Comparison of ENCODE assay signal across 1 cellular context in genomic region chr9:120593250-120593954, GRCh38.
TF ChIP-seq lines count a peak whose summit lies in the region.

No MANE protein-coding gene starts in this region.

TF ChIP-seq in HepG2, 621 proteins besides CTCF, POLR2A, EP300 and RAD21 (continued from another document and continues in another):
- TF ChIP-seq ARID5B (CRISPR knock-in tag; IDR thresholded peaks at IDR 0.05) (no peak), ZNF792 (CRISPR knock-in tag; IDR thresholded peaks at IDR 0.05) (no peak), CC2D1A (CRISPR knock-in tag; IDR thresholded peaks at IDR 0.05) (no peak), ZNF510 (CRISPR knock-in tag; IDR thresholded peaks at IDR 0.05; ENCODE audit: low read depth) (0 out of 2 replicates have a peak, but pooled peaks have one; percentile 51), TRIM22 (IDR thresholded peaks at IDR 0.05) (no peak), MED13 (CRISPR knock-in tag; IDR thresholded peaks at IDR 0.05) (no peak), ZMYM4 (CRISPR knock-in tag; IDR thresholded peaks at IDR 0.05) (0 out of 2 replicates have a peak, but pooled peaks have one; percentile 17), NFKBIZ (CRISPR knock-in tag; IDR thresholded peaks at IDR 0.05) (no peak), SIX4 (CRISPR knock-in tag; IDR thresholded peaks at IDR 0.05) (no peak), PHF21A (CRISPR knock-in tag; IDR thresholded peaks at IDR 0.05) (no peak), ZNF251 (CRISPR knock-in tag; IDR thresholded peaks at IDR 0.05) (no peak), PATZ1 (CRISPR knock-in tag; IDR thresholded peaks at IDR 0.05) (no peak), NFKB2 (CRISPR knock-in tag; IDR thresholded peaks at IDR 0.05; ENCODE audit: borderline replicate concordance) (no peak), FOXJ3 (CRISPR knock-in tag; IDR thresholded peaks at IDR 0.05; ENCODE audit: borderline replicate concordance) (no peak), FOXP4 (CRISPR knock-in tag; IDR thresholded peaks at IDR 0.05) (no peak), ZNF138 (CRISPR knock-in tag; IDR thresholded peaks at IDR 0.05; ENCODE audit: low read depth) (no peak), MIER2 (CRISPR knock-in tag; IDR thresholded peaks at IDR 0.05) (no peak), GTF2F1 (IDR thresholded peaks at IDR 0.05; ENCODE audit: low read length) (no peak), ZNF282 (IDR thresholded peaks at IDR 0.05; ENCODE audit: partially characterized antibody) (no peak), CENPX (CRISPR knock-in tag; IDR thresholded peaks at IDR 0.05) (no peak), GMEB1 (CRISPR knock-in tag; IDR thresholded peaks at IDR 0.05; ENCODE audit: borderline replicate concordance) (no peak), ZFYVE20 (CRISPR knock-in tag; IDR thresholded peaks at IDR 0.05; ENCODE audit: borderline replicate concordance, low read depth) (no peak), ZNF772 (CRISPR knock-in tag; IDR thresholded peaks at IDR 0.05) (no peak), CREB1 (IDR thresholded peaks at IDR 0.05) (no peak), CREB1 (CRISPR knock-in tag; IDR thresholded peaks at IDR 0.05) (no peak), MAFF (IDR thresholded peaks at IDR 0.05; ENCODE audit: low read depth, low read length) (0 out of 2 replicates have a peak, but pooled peaks have one; percentile 10), ZNF350 (CRISPR knock-in tag; IDR thresholded peaks at IDR 0.05; ENCODE audit: borderline replicate concordance, low read depth) (no peak), HNRNPK (IDR thresholded peaks at IDR 0.05; ENCODE audit: low read depth, low read length, poor library complexity, severe bottlenecking) (no peak), ZNF598 (CRISPR knock-in tag; IDR thresholded peaks at IDR 0.05; ENCODE audit: borderline replicate concordance) (no peak), ZNF83 (CRISPR knock-in tag; IDR thresholded peaks at IDR 0.05; ENCODE audit: borderline replicate concordance) (no peak), RNF219 (CRISPR knock-in tag; IDR thresholded peaks at IDR 0.05) (no peak), TCF7 (IDR thresholded peaks at IDR 0.05; ENCODE audit: low read depth) (no peak), PLRG1 (conservative IDR thresholded peaks at IDR 0.05) (no peak), NR2F1 (CRISPR knock-in tag; IDR thresholded peaks at IDR 0.05) (no peak), KLF12 (CRISPR knock-in tag; IDR thresholded peaks at IDR 0.05; ENCODE audit: borderline replicate concordance) (no peak), BRCA1 (CRISPR knock-in tag; IDR thresholded peaks at IDR 0.05) (no peak), TEAD3 (CRISPR knock-in tag; optimal IDR thresholded peaks at IDR 0.05; ENCODE audit: borderline replicate concordance) (peak; percentile 47), GATAD1 (CRISPR knock-in tag; IDR thresholded peaks at IDR 0.05) (no peak), ZNF891 (CRISPR knock-in tag; IDR thresholded peaks at IDR 0.05) (no peak), KLF15 (CRISPR knock-in tag; IDR thresholded peaks at IDR 0.05; ENCODE audit: borderline replicate concordance) (no peak), RBAK (CRISPR knock-in tag; IDR thresholded peaks at IDR 0.05) (no peak), ZNF644 (CRISPR knock-in tag; IDR thresholded peaks at IDR 0.05; ENCODE audit: low read depth) (no peak)
- TF ChIP-seq, protein P1, sequence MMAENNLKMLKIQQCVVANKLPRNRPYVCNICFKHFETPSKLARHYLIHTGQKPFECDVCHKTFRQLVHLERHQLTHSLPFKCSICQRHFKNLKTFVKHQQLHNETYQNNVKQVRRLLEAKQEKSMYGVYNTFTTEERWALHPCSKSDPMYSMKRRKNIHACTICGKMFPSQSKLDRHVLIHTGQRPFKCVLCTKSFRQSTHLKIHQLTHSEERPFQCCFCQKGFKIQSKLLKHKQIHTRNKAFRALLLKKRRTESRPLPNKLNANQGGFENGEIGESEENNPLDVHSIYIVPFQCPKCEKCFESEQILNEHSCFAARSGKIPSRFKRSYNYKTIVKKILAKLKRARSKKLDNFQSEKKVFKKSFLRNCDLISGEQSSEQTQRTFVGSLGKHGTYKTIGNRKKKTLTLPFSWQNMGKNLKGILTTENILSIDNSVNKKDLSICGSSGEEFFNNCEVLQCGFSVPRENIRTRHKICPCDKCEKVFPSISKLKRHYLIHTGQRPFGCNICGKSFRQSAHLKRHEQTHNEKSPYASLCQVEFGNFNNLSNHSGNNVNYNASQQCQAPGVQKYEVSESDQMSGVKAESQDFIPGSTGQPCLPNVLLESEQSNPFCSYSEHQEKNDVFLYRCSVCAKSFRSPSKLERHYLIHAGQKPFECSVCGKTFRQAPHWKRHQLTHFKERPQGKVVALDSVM (CRISPR knock-in tag; IDR thresholded peaks at IDR 0.05), result peak; percentile 86
- TF ChIP-seq, protein P2, sequence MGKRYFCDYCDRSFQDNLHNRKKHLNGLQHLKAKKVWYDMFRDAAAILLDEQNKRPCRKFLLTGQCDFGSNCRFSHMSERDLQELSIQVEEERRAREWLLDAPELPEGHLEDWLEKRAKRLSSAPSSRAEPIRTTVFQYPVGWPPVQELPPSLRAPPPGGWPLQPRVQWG (CRISPR knock-in tag; IDR thresholded peaks at IDR 0.05; ENCODE audit: borderline replicate concordance, low read depth), result no peak
- TF ChIP-seq, protein P3, sequence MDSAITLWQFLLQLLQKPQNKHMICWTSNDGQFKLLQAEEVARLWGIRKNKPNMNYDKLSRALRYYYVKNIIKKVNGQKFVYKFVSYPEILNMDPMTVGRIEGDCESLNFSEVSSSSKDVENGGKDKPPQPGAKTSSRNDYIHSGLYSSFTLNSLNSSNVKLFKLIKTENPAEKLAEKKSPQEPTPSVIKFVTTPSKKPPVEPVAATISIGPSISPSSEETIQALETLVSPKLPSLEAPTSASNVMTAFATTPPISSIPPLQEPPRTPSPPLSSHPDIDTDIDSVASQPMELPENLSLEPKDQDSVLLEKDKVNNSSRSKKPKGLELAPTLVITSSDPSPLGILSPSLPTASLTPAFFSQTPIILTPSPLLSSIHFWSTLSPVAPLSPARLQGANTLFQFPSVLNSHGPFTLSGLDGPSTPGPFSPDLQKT (CRISPR knock-in tag; IDR thresholded peaks at IDR 0.05; ENCODE audit: borderline replicate concordance), result no peak
